ENCODE assay signal across 15 cellular contexts in genomic region chr6:4405609-4406212, GRCh38.
A peak's percentile ranks its signal among the peaks of the same experiment; 100 is the strongest.
DNase-seq lines count a peak whose midpoint lies in the region; ATAC-seq and TF ChIP-seq lines count a peak whose summit lies in the region.
"Had no signal": no experiment of that assay in that cellular context is flagged by ENCODE, and none has a peak within 500 bp of the region (broad histone marks: within the 10 kb centered on the region; RNA-seq: fewer than 3 reads in every experiment).

No MANE protein-coding gene starts in this region.

- no peak overlapping the region for H3K27ac Mint-ChIP-seq in nephron progenitor cell
- H3K27ac Mint-ChIP-seq in stimulated activated memory B cell treated with anti-CD40 and anti-IgM and Interleukin-4, amounts not matched to agents 10 μg/mL and 1 μg/mL and 100 μg/mL, for 72 hours = peak overlapping the region; percentile 46
- no peak overlapping the region for H3K27ac Mint-ChIP-seq in CD4-positive, alpha-beta T cell
- no peak overlapping the region for H3K27ac Mint-ChIP-seq in naive thymus-derived CD8-positive, alpha-beta T cell

- no peaks in the 10 kb centered on the region for H3K27me3 ChIP-seq in CD4-positive, alpha-beta T cell (ENCODE audit: control insufficient read depth, insufficient read depth, low read length)

- H3K4me3 Mint-ChIP-seq in nephron progenitor cell = no peak overlapping the region
- no peak overlapping the region for H3K4me3 Mint-ChIP-seq in stimulated activated memory B cell treated with anti-CD40 and anti-IgM and Interleukin-4, amounts not matched to agents 10 μg/mL and 1 μg/mL and 100 μg/mL, for 72 hours
- H3K4me3 Mint-ChIP-seq in CD4-positive, alpha-beta T cell = no peak overlapping the region
- H3K4me3 Mint-ChIP-seq in naive thymus-derived CD8-positive, alpha-beta T cell = no peak overlapping the region

- DNase-seq in NCI-H524 (lab: John Stamatoyannopoulos, UW) (peak; percentile 46 to 79), NCI-H524 treated with DMSO at 0.1 percent for 48 hours (lab: John Stamatoyannopoulos, UW) (no peak), fibroblast of villous mesenchyme (ENCODE audit: low read depth) (peak; percentile 31), nephron progenitor cell (peak; percentile 20), SKM-1 treated with dmso at 0.1 percent for 144 hours (lab: John Stamatoyannopoulos, UW; ENCODE audit: unreplicated experiment) (no peak)
- no peak for DNase-seq in CD4-positive, alpha-beta T cell
- no peak for DNase-seq in naive thymus-derived CD8-positive, alpha-beta T cell
- DNase-seq: NCI-H1048, NCI-H146, NCI-H2081 treated with DMSO at 0.1 percent for 48 hours, NCI-H2227 treated with DMSO at 0.1 percent for 48 hours, NCI-H526 treated with DMSO at 0.1 percent for 48 hours had no signal

- H3K27ac ChIP-seq in CD4-positive, alpha-beta T cell (ENCODE audit: low read depth, low read length) = no peak overlapping the region
- H3K27ac ChIP-seq: 22Rv1 had no signal

- H3K4me1 Mint-ChIP-seq in nephron progenitor cell = peaks cover 32% of the 10 kb centered on the region
- H3K4me1 Mint-ChIP-seq in stimulated activated memory B cell treated with anti-CD40 and anti-IgM and Interleukin-4, amounts not matched to agents 10 μg/mL and 1 μg/mL and 100 μg/mL, for 72 hours = peaks cover 51% of the 10 kb centered on the region
- no peaks in the 10 kb centered on the region for H3K4me1 Mint-ChIP-seq in CD4-positive, alpha-beta T cell (ENCODE audit: low read depth)
- peaks cover 0 to 22% (median under 1%) of the 10 kb centered on the region in 4 donors for H3K4me1 Mint-ChIP-seq in naive thymus-derived CD8-positive, alpha-beta T cell

- peaks cover 3% of the 10 kb centered on the region for H3K27me3 Mint-ChIP-seq in nephron progenitor cell (ENCODE audit: low read depth, poor library complexity)
- peaks cover 20% of the 10 kb centered on the region for H3K27me3 Mint-ChIP-seq in stimulated activated memory B cell treated with anti-CD40 and anti-IgM and Interleukin-4, amounts not matched to agents 10 μg/mL and 1 μg/mL and 100 μg/mL, for 72 hours
- H3K27me3 Mint-ChIP-seq in CD4-positive, alpha-beta T cell = peaks cover 21% of the 10 kb centered on the region
- H3K27me3 Mint-ChIP-seq in naive thymus-derived CD8-positive, alpha-beta T cell = peaks cover 4 to 45% (median 21%) of the 10 kb centered on the region in 5 donors

- no peak overlapping the region for H3K4me3 ChIP-seq in fibroblast of villous mesenchyme (ENCODE audit: low read depth, low read length)

- peaks cover 37% of the 10 kb centered on the region for H3K9me3 Mint-ChIP-seq in nephron progenitor cell
- peaks cover 17% of the 10 kb centered on the region for H3K9me3 Mint-ChIP-seq in stimulated activated memory B cell treated with anti-CD40 and anti-IgM and Interleukin-4, amounts not matched to agents 10 μg/mL and 1 μg/mL and 100 μg/mL, for 72 hours
- peaks cover 6% of the 10 kb centered on the region for H3K9me3 Mint-ChIP-seq in CD4-positive, alpha-beta T cell
- peaks cover 0 to 28% (median 8%) of the 10 kb centered on the region in 9 donors for H3K9me3 Mint-ChIP-seq in naive thymus-derived CD8-positive, alpha-beta T cell

- POLR2A ChIA-PET in CD4-positive, alpha-beta T cell (lab: Charles Lee) = no interaction called here
- POLR2A ChIA-PET in naive thymus-derived CD8-positive, alpha-beta T cell (lab: Charles Lee) = no interaction called here

- no peak for ATAC-seq in stimulated activated memory B cell treated with anti-CD40 and anti-IgM and Interleukin-4, amounts not matched to agents 10 μg/mL and 1 μg/mL and 100 μg/mL, for 72 hours
- no peak for ATAC-seq in CD4-positive, alpha-beta T cell (ENCODE audit: poor library complexity)
- ATAC-seq in naive thymus-derived CD8-positive, alpha-beta T cell = no peak
- ATAC-seq: HCT116 had no signal

- intact Hi-C loops in CD4-positive, alpha-beta T cell (cut with DNase I, micrococcal nuclease) = no loop called here

- TF ChIP-seq CTCF in fibroblast of villous mesenchyme (IDR thresholded peaks at IDR 0.05; ENCODE audit: insufficient read depth, low read depth, low read length) = no peak
- no peak for TF ChIP-seq CTCF in nephron progenitor cell (IDR thresholded peaks at IDR 0.05)
- no peak for TF ChIP-seq CTCF in CD4-positive, alpha-beta T cell (IDR thresholded peaks at IDR 0.05)

- H3K9me3 ChIP-seq in CD4-positive, alpha-beta T cell (ENCODE audit: control insufficient read depth, low read length) = no peaks in the 10 kb centered on the region

- CTCF ChIA-PET in CD4-positive, alpha-beta T cell (lab: Charles Lee) = no interaction called here

- peaks cover 21% of the 10 kb centered on the region for H3K36me3 Mint-ChIP-seq in nephron progenitor cell (ENCODE audit: low read depth)
- H3K36me3 Mint-ChIP-seq in stimulated activated memory B cell treated with anti-CD40 and anti-IgM and Interleukin-4, amounts not matched to agents 10 μg/mL and 1 μg/mL and 100 μg/mL, for 72 hours = peaks cover 24% of the 10 kb centered on the region
- no peaks in the 10 kb centered on the region for H3K36me3 Mint-ChIP-seq in CD4-positive, alpha-beta T cell (ENCODE audit: low read depth)
- peaks cover 0 to 27% (median 0%) of the 10 kb centered on the region in 3 donors for H3K36me3 Mint-ChIP-seq in naive thymus-derived CD8-positive, alpha-beta T cell

Comparison
In these comparisons a context has a peak if more than half of its experiments do, and no peak if none do; other contexts are left out.
1. DNase-seq: peak in NCI-H524 (2 of 2), fibroblast of villous mesenchyme (single experiment) and nephron progenitor cell (single experiment); none in NCI-H524 treated with DMSO at 0.1 percent for 48 hours (single experiment), CD4-positive, alpha-beta T cell (0 of 10), naive thymus-derived CD8-positive, alpha-beta T cell (0 of 10) and SKM-1 treated with dmso at 0.1 percent for 144 hours (single experiment).